Comparison of ENCODE assay signal across 8 cellular contexts in the genomic region with DNA sequence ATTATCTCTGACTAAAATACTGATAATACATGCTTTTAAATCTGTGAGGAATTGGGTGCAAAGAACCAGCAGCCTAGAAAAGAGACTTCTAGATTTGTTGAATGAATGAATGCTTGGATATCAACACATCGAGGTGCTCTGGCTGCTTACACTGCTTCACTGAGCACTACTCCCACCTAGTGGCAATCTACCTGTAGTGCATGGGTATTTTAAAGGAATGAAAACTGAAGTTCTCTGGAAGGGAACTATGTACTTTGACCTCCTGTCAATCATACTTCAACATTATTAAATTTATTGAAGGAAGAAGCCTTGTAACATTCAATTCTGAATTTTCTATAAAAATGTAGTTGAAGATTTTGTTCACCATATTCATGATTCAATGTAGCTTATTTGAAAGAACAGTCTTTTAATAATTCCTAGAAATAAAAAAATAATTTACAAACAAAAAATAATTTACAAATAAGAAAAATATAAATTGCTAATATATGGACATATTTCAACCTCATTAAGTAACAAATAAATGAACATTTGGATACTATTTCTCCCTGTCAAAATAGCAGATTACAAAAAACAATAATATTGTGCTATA.
DNase-seq lines count a peak whose midpoint lies in the region; TF ChIP-seq lines count a peak whose summit lies in the region.

No MANE protein-coding gene starts in this region.

- peak; percentile 41 for TF ChIP-seq CTCF in GM12801 (IDR thresholded peaks at IDR 0.05; ENCODE audit: extremely low read depth, insufficient read length)

- CTCF ChIA-PET in HEK293T (lab: Yijun Ruan, JAX): no interaction called here

- DNase-seq in A172 (ENCODE audit: low spot score) (peak; percentile 54), HEK293T (ENCODE audit: extremely low spot score) (peak; percentile 57), M059J (ENCODE audit: low read depth) (peak; percentile 37), SKM-1 (lab: John Stamatoyannopoulos, UW; ENCODE audit: unreplicated experiment) (peak; percentile 52), brain pericyte (ENCODE audit: low read depth, low spot score) (peak; percentile 7), iris pigment epithelial cell (ENCODE audit: low read depth) (peak; percentile 50)
- peak; percentile 20 for DNase-seq in stimulated activated CD4-positive, alpha-beta T cell treated with anti-CD3 and anti-CD28 coated beads, Interleukin-2, amount 100 ng/mL, for 4 hours (ENCODE audit: low read depth)

- POLR2A ChIA-PET in HEK293T (lab: Yijun Ruan, JAX): no interaction called here

TF ChIP-seq in HEK293T, 16 proteins besides CTCF, POLR2A, EP300 and RAD21:
- TF ChIP-seq, protein P1, sequence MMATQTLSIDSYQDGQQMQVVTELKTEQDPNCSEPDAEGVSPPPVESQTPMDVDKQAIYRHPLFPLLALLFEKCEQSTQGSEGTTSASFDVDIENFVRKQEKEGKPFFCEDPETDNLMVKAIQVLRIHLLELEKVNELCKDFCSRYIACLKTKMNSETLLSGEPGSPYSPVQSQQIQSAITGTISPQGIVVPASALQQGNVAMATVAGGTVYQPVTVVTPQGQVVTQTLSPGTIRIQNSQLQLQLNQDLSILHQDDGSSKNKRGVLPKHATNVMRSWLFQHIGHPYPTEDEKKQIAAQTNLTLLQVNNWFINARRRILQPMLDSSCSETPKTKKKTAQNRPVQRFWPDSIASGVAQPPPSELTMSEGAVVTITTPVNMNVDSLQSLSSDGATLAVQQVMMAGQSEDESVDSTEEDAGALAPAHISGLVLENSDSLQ (IDR thresholded peaks at IDR 0.05): peak; percentile 94
- no peak for TF ChIP-seq BHLHE40 (IDR thresholded peaks at IDR 0.05; ENCODE audit: borderline replicate concordance)

Comparison
In these comparisons a context has a peak if more than half of its experiments do, and no peak if none do; other contexts are left out.
1. Peak in every context shown above with its lines: DNase-seq.
2. DNase-seq: peak in every context shown above with its lines; median percentile 57 in HEK293T; 54 in A172; 52 in SKM-1; 50 in iris pigment epithelial cell; 37 in M059J; 20 in stimulated activated CD4-positive, alpha-beta T cell treated with anti-CD3 and anti-CD28 coated beads, Interleukin-2, amount 100 ng/mL, for 4 hours; 7 in brain pericyte.